ENCODE assay signal across 19 cellular contexts in the genomic region with DNA sequence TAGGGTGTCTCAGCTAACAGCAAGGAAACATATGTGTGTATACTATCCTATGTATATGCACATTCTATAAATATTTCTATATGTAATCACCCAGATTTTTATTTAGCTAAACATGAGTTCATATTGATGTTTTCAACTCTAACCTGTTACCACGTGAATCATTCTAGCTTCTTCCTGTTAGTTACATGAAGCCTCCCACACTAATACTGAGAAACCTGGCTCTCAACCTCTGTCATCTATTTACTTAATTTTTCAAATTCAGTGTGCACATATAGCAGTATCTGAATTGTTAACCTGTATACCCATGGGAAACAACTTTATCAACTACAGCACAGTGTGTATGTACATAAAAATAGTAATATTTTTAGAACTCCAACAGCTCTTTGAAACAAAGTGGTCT. TPM values are rescaled to one million over a fixed set of nuclear protein-coding genes. Genes with fewer than 3 reads are reported as not detected.
DNase-seq lines count a peak whose midpoint lies in the region; ATAC-seq and TF ChIP-seq lines count a peak whose summit lies in the region.
"Had no signal": no experiment of that assay in that cellular context is flagged by ENCODE, and none has a peak within 500 bp of the region (broad histone marks: within the 10 kb centered on the region; RNA-seq: fewer than 3 reads in every experiment).

No MANE protein-coding gene starts in this region.

- no peak overlapping the region for H3K4me3 Mint-ChIP-seq in activated CD4-positive, alpha-beta T cell treated with anti-CD3 and anti-CD28 coated beads for 36 hours
- no peak overlapping the region for H3K4me3 Mint-ChIP-seq in stimulated activated naive CD8-positive, alpha-beta T cell treated with anti-CD3 and anti-CD28 coated beads, Interleukin-15, amount 100 ng/mL, for 72 hours
- no peak overlapping the region for H3K4me3 Mint-ChIP-seq in stimulated activated effector memory CD8-positive, alpha-beta T cell treated with anti-CD3 and anti-CD28 coated beads, Interleukin-12 subunit alpha, Interleukin-12 subunit beta, amount 100 ng/mL, for 72 hours
- H3K4me3 Mint-ChIP-seq: B cell; CD4-positive, alpha-beta T cell; CD8-positive, alpha-beta T cell had no signal

- POLR2A ChIA-PET in activated CD4-positive, alpha-beta T cell treated with anti-CD3 and anti-CD28 coated beads for 36 hours (lab: Charles Lee): no interaction called here

- H3K4me1 ChIP-seq in left lung: no peaks in the 10 kb centered on the region
- H3K4me1 ChIP-seq: A549; BLaER1 treated with 17β-estradiol and CSF1 and Interleukin-3, amounts not matched to agents 10 nM and 100 nM; Caco-2 had no signal

- H3K27me3 Mint-ChIP-seq in activated CD4-positive, alpha-beta T cell treated with anti-CD3 and anti-CD28 coated beads for 36 hours: no peaks in the 10 kb centered on the region
- H3K27me3 Mint-ChIP-seq in stimulated activated naive CD8-positive, alpha-beta T cell treated with anti-CD3 and anti-CD28 coated beads, Interleukin-15, amount 100 ng/mL, for 72 hours: no peaks in the 10 kb centered on the region
- H3K27me3 Mint-ChIP-seq: B cell; CD4-positive, alpha-beta T cell had no signal

- H3K27me3 ChIP-seq in left lung: no peaks in the 10 kb centered on the region

- no peak overlapping the region for H3K27ac Mint-ChIP-seq in activated CD4-positive, alpha-beta T cell treated with anti-CD3 and anti-CD28 coated beads for 36 hours
- H3K27ac Mint-ChIP-seq in stimulated activated naive CD8-positive, alpha-beta T cell treated with anti-CD3 and anti-CD28 coated beads, Interleukin-15, amount 100 ng/mL, for 72 hours: no peak overlapping the region
- H3K27ac Mint-ChIP-seq in stimulated activated effector memory CD8-positive, alpha-beta T cell treated with anti-CD3 and anti-CD28 coated beads, Interleukin-12 subunit alpha, Interleukin-12 subunit beta, amount 100 ng/mL, for 72 hours: no peak overlapping the region
- H3K27ac Mint-ChIP-seq: B cell; CD4-positive, alpha-beta T cell; CD8-positive, alpha-beta T cell had no signal

- H3K27ac ChIP-seq in left lung: no peak overlapping the region
- H3K27ac ChIP-seq: 22Rv1; A549; BLaER1 treated with 17β-estradiol and CSF1 and Interleukin-3, amounts not matched to agents 10 nM and 100 nM; C4-2B had no signal

- no peaks in the 10 kb centered on the region for H3K9me3 ChIP-seq in left lung
- H3K9me3 ChIP-seq: A549, Caco-2 had no signal

- H3K9me3 Mint-ChIP-seq in activated CD4-positive, alpha-beta T cell treated with anti-CD3 and anti-CD28 coated beads for 36 hours (ENCODE audit: low read depth): peaks cover 2% of the 10 kb centered on the region
- peaks cover 0 to 5% of the 10 kb centered on the region in 2 donors for H3K9me3 Mint-ChIP-seq in stimulated activated naive CD8-positive, alpha-beta T cell treated with anti-CD3 and anti-CD28 coated beads, Interleukin-15, amount 100 ng/mL, for 72 hours
- H3K9me3 Mint-ChIP-seq in stimulated activated effector memory CD8-positive, alpha-beta T cell treated with anti-CD3 and anti-CD28 coated beads, Interleukin-12 subunit alpha, Interleukin-12 subunit beta, amount 100 ng/mL, for 72 hours: peaks cover 4% of the 10 kb centered on the region
- H3K9me3 Mint-ChIP-seq: CD4-positive, alpha-beta T cell; CD8-positive, alpha-beta T cell had no signal

- peaks cover 0 to 2% of the 10 kb centered on the region in 2 donors for H3K36me3 ChIP-seq in left lung
- H3K36me3 ChIP-seq: BLaER1 treated with 17β-estradiol and CSF1 and Interleukin-3, amounts not matched to agents 10 nM and 100 nM had no signal

- no peaks in the 10 kb centered on the region for H3K36me3 Mint-ChIP-seq in activated CD4-positive, alpha-beta T cell treated with anti-CD3 and anti-CD28 coated beads for 36 hours (ENCODE audit: low read depth)
- H3K36me3 Mint-ChIP-seq in stimulated activated effector memory CD8-positive, alpha-beta T cell treated with anti-CD3 and anti-CD28 coated beads, Interleukin-12 subunit alpha, Interleukin-12 subunit beta, amount 100 ng/mL, for 72 hours: no peaks in the 10 kb centered on the region
- H3K36me3 Mint-ChIP-seq: CD8-positive, alpha-beta T cell had no signal

- no peak for DNase-seq in activated CD4-positive, alpha-beta T cell treated with anti-CD3 and anti-CD28 coated beads for 36 hours
- no peak for DNase-seq in activated CD4-positive, alpha-beta T cell treated with anti-CD3 and anti-CD28 coated beads, Interleukin-2, amount 50 U/mL, for 4 hours
- DNase-seq in stimulated activated naive CD8-positive, alpha-beta T cell treated with anti-CD3 and anti-CD28 coated beads, Interleukin-15, amount 100 ng/mL, for 72 hours: no peak
- no peak for DNase-seq in stimulated activated naive CD8-positive, alpha-beta T cell treated with anti-CD3 and anti-CD28 coated beads, Interleukin-15, Interleukin-2, amounts not matched to agents 100 U/mL and 50 U/mL, for 24 hours
- no peak for DNase-seq in stimulated activated effector memory CD8-positive, alpha-beta T cell treated with anti-CD3 and anti-CD28 coated beads, Interleukin-12 subunit alpha, Interleukin-12 subunit beta, amount 100 ng/mL, for 72 hours (ENCODE audit: low spot score in 2 of 2)
- no peak for DNase-seq in left lung
- DNase-seq: AML-193; Caco-2; Calu3; CD4-positive, alpha-beta T cell; CD8-positive, alpha-beta T cell; DMS79 treated with DMSO at 0.1 percent for 48 hours; GF-D8 had no signal

- no peaks in the 10 kb centered on the region for H3K4me1 Mint-ChIP-seq in activated CD4-positive, alpha-beta T cell treated with anti-CD3 and anti-CD28 coated beads for 36 hours
- no peaks in the 10 kb centered on the region for H3K4me1 Mint-ChIP-seq in stimulated activated naive CD8-positive, alpha-beta T cell treated with anti-CD3 and anti-CD28 coated beads, Interleukin-15, amount 100 ng/mL, for 72 hours
- no peaks in the 10 kb centered on the region for H3K4me1 Mint-ChIP-seq in stimulated activated effector memory CD8-positive, alpha-beta T cell treated with anti-CD3 and anti-CD28 coated beads, Interleukin-12 subunit alpha, Interleukin-12 subunit beta, amount 100 ng/mL, for 72 hours
- H3K4me1 Mint-ChIP-seq: B cell had no signal

- intact Hi-C loops in activated CD4-positive, alpha-beta T cell treated with anti-CD3 and anti-CD28 coated beads for 36 hours (cut with DNase I, micrococcal nuclease): no loop called here
- intact Hi-C loops in left lung (cut with DNase I): no loop called here

- ATAC-seq in activated CD4-positive, alpha-beta T cell treated with anti-CD3 and anti-CD28 coated beads for 36 hours: peak; percentile 26
- ATAC-seq in stimulated activated naive CD8-positive, alpha-beta T cell treated with anti-CD3 and anti-CD28 coated beads, Interleukin-15, amount 100 ng/mL, for 72 hours: peak; percentile 49
- ATAC-seq in stimulated activated naive CD8-positive, alpha-beta T cell treated with anti-CD3 and anti-CD28 coated beads, Interleukin-15, Interleukin-2, amounts not matched to agents 100 U/mL and 50 U/mL, for 24 hours: no peak
- peak; percentile 43 for ATAC-seq in stimulated activated effector memory CD8-positive, alpha-beta T cell treated with anti-CD3 and anti-CD28 coated beads, Interleukin-12 subunit alpha, Interleukin-12 subunit beta, amount 100 ng/mL, for 72 hours
- ATAC-seq in left lung: no peak
- ATAC-seq: A549; CD8-positive, alpha-beta T cell had no signal

- TF ChIP-seq CTCF in left lung (IDR thresholded peaks at IDR 0.05): no peak

- no peak overlapping the region for H3K4me3 ChIP-seq in left lung
- H3K4me3 ChIP-seq: A549; BLaER1 treated with 17β-estradiol and CSF1 and Interleukin-3, amounts not matched to agents 10 nM and 100 nM had no signal

- CTCF ChIA-PET in activated CD4-positive, alpha-beta T cell treated with anti-CD3 and anti-CD28 coated beads for 36 hours (lab: Charles Lee): no interaction called here

RNA-seq across cellular contexts. Expression of a gene that starts 57.3 kb away (rescaled TPM):
- total RNA-seq in activated CD4-positive, alpha-beta T cell treated with anti-CD3 and anti-CD28 coated beads for 36 hours: 1 to 10 TPM; 4.9 to 5.4 TPM
- total RNA-seq in left lung: 10 to 100 TPM; 10.9 to 13.8 TPM
- total RNA-seq: A172 had no signal

Comparison
In these comparisons a context has a peak if more than half of its experiments do, and no peak if none do; other contexts are left out.
1. ATAC-seq: peak in activated CD4-positive, alpha-beta T cell treated with anti-CD3 and anti-CD28 coated beads for 36 hours (single experiment), stimulated activated naive CD8-positive, alpha-beta T cell treated with anti-CD3 and anti-CD28 coated beads, Interleukin-15, amount 100 ng/mL, for 72 hours (single experiment) and stimulated activated effector memory CD8-positive, alpha-beta T cell treated with anti-CD3 and anti-CD28 coated beads, Interleukin-12 subunit alpha, Interleukin-12 subunit beta, amount 100 ng/mL, for 72 hours (single experiment); none in stimulated activated naive CD8-positive, alpha-beta T cell treated with anti-CD3 and anti-CD28 coated beads, Interleukin-15, Interleukin-2, amounts not matched to agents 100 U/mL and 50 U/mL, for 24 hours (single experiment) and left lung (single experiment).